21 cellular contexts compared by ENCODE assay signal in genomic region chr3:136920904-136921649, GRCh38.
DNase-seq lines count a peak whose midpoint lies in the region; ATAC-seq lines count a peak whose summit lies in the region.
"Had no signal": no experiment of that assay in that cellular context is flagged by ENCODE, and none has a peak within 500 bp of the region (broad histone marks: within the 10 kb centered on the region; RNA-seq: fewer than 3 reads in every experiment).

No MANE protein-coding gene starts in this region.

- 0 out of 2 replicates have a peak, but pooled peaks cover 5% of the 10 kb centered on the region for H3K4me1 ChIP-seq in HAP-1
- H3K4me1 ChIP-seq: uterus had no signal

- H3K27me3 Mint-ChIP-seq in activated naive CD4-positive, alpha-beta T cell treated with anti-CD3 and anti-CD28 coated beads, Interleukin-2, amount 50 U/mL, for 24 hours = no peaks in the 10 kb centered on the region
- no peaks in the 10 kb centered on the region for H3K27me3 Mint-ChIP-seq in T-helper 1 cell treated with Interleukin-12 subunit alpha and Interleukin-12 subunit beta and Interleukin-4 antibody, amounts not matched to agents 30 μg/mL and 1 μg/mL, for 36 hours (ENCODE audit: low read depth)
- no peaks in the 10 kb centered on the region for H3K27me3 Mint-ChIP-seq in effector memory CD8-positive, alpha-beta T cell
- H3K27me3 Mint-ChIP-seq: brain had no signal

- H3K36me3 Mint-ChIP-seq in activated naive CD4-positive, alpha-beta T cell treated with anti-CD3 and anti-CD28 coated beads, Interleukin-2, amount 50 U/mL, for 24 hours = peaks cover 8% of the 10 kb centered on the region
- H3K36me3 Mint-ChIP-seq in T-helper 1 cell treated with Interleukin-12 subunit alpha and Interleukin-12 subunit beta and Interleukin-4 antibody, amounts not matched to agents 30 μg/mL and 1 μg/mL, for 36 hours (ENCODE audit: low read depth) = peaks cover 17% of the 10 kb centered on the region
- peaks cover 9% of the 10 kb centered on the region for H3K36me3 Mint-ChIP-seq in effector memory CD8-positive, alpha-beta T cell (ENCODE audit: insufficient read depth)
- H3K36me3 Mint-ChIP-seq in stimulated activated effector memory CD8-positive, alpha-beta T cell treated with anti-CD3 and anti-CD28 coated beads, Interleukin-12 subunit alpha, Interleukin-12 subunit beta, amount 100 ng/mL, for 72 hours = peaks cover 5% of the 10 kb centered on the region

- peak; percentile 45 for ATAC-seq in effector memory CD8-positive, alpha-beta T cell (replicated peaks)
- peak; percentile 61 for ATAC-seq in stimulated activated effector memory CD8-positive, alpha-beta T cell treated with anti-CD3 and anti-CD28 coated beads, Interleukin-12 subunit alpha, Interleukin-12 subunit beta, amount 100 ng/mL, for 72 hours
- no peak for ATAC-seq in GM21367 (IDR thresholded peaks at IDR 0.05; ENCODE audit: unreplicated experiment)
- ATAC-seq: gastrocnemius medialis had no signal

- no peaks in the 10 kb centered on the region for H3K36me3 ChIP-seq in HAP-1 (replicated peaks)
- H3K36me3 ChIP-seq: gastrocnemius medialis, sigmoid colon, uterus had no signal

- H3K27me3 ChIP-seq in HAP-1 (ENCODE audit: low read depth) = no peaks in the 10 kb centered on the region
- H3K27me3 ChIP-seq: gastrocnemius medialis, sigmoid colon, uterus had no signal

- peaks cover 4% of the 10 kb centered on the region for H3K9me3 Mint-ChIP-seq in activated naive CD4-positive, alpha-beta T cell treated with anti-CD3 and anti-CD28 coated beads, Interleukin-2, amount 50 U/mL, for 24 hours
- peaks cover 7% of the 10 kb centered on the region for H3K9me3 Mint-ChIP-seq in T-helper 1 cell treated with Interleukin-12 subunit alpha and Interleukin-12 subunit beta and Interleukin-4 antibody, amounts not matched to agents 30 μg/mL and 1 μg/mL, for 36 hours
- H3K9me3 Mint-ChIP-seq in effector memory CD8-positive, alpha-beta T cell = no peaks in the 10 kb centered on the region
- H3K9me3 Mint-ChIP-seq in stimulated activated effector memory CD8-positive, alpha-beta T cell treated with anti-CD3 and anti-CD28 coated beads, Interleukin-12 subunit alpha, Interleukin-12 subunit beta, amount 100 ng/mL, for 72 hours = no peaks in the 10 kb centered on the region

- no peak overlapping the region for H3K27ac Mint-ChIP-seq in activated naive CD4-positive, alpha-beta T cell treated with anti-CD3 and anti-CD28 coated beads, Interleukin-2, amount 50 U/mL, for 24 hours
- H3K27ac Mint-ChIP-seq in T-helper 1 cell treated with Interleukin-12 subunit alpha and Interleukin-12 subunit beta and Interleukin-4 antibody, amounts not matched to agents 30 μg/mL and 1 μg/mL, for 36 hours = peak overlapping the region; percentile 86
- H3K27ac Mint-ChIP-seq in effector memory CD8-positive, alpha-beta T cell = peak overlapping the region; percentile 97 to 98
- H3K27ac Mint-ChIP-seq in stimulated activated effector memory CD8-positive, alpha-beta T cell treated with anti-CD3 and anti-CD28 coated beads, Interleukin-12 subunit alpha, Interleukin-12 subunit beta, amount 100 ng/mL, for 72 hours = peak overlapping the region; percentile 91
- H3K27ac Mint-ChIP-seq: brain had no signal

- no peaks in the 10 kb centered on the region for H3K9me3 ChIP-seq in HAP-1
- H3K9me3 ChIP-seq: gastrocnemius medialis, sigmoid colon, uterus had no signal

- H3K4me1 Mint-ChIP-seq in activated naive CD4-positive, alpha-beta T cell treated with anti-CD3 and anti-CD28 coated beads, Interleukin-2, amount 50 U/mL, for 24 hours = peaks cover 88% of the 10 kb centered on the region
- H3K4me1 Mint-ChIP-seq in T-helper 1 cell treated with Interleukin-12 subunit alpha and Interleukin-12 subunit beta and Interleukin-4 antibody, amounts not matched to agents 30 μg/mL and 1 μg/mL, for 36 hours (ENCODE audit: low read depth) = peaks cover 48% of the 10 kb centered on the region
- H3K4me1 Mint-ChIP-seq in effector memory CD8-positive, alpha-beta T cell (ENCODE audit: low read depth in 2 of 2) = peaks cover 46 to 70% of the 10 kb centered on the region in 2 donors
- peaks cover 69% of the 10 kb centered on the region for H3K4me1 Mint-ChIP-seq in stimulated activated effector memory CD8-positive, alpha-beta T cell treated with anti-CD3 and anti-CD28 coated beads, Interleukin-12 subunit alpha, Interleukin-12 subunit beta, amount 100 ng/mL, for 72 hours

- no peak overlapping the region for H3K4me3 ChIP-seq in HAP-1
- H3K4me3 ChIP-seq: gastrocnemius medialis, sigmoid colon, uterus had no signal

- in situ Hi-C loops in HAP-1 (cut with MboI; ENCODE audit: low sequenced_read_pairs) = no loop called here

- no peak for DNase-seq in activated naive CD4-positive, alpha-beta T cell treated with anti-CD3 and anti-CD28 coated beads, Interleukin-2, amount 50 U/mL, for 16 hours
- DNase-seq in effector memory CD8-positive, alpha-beta T cell = no peak
- no peak for DNase-seq in stimulated activated effector memory CD8-positive, alpha-beta T cell treated with anti-CD3 and anti-CD28 coated beads, Interleukin-12 subunit alpha, Interleukin-12 subunit beta, amount 100 ng/mL, for 72 hours (ENCODE audit: low spot score in 2 of 2)
- DNase-seq in HUDEP-2 (lab: John Stamatoyannopoulos, UW; ENCODE audit: unreplicated experiment in 76 of 76) (no peak), HAP-1 (ENCODE audit: low spot score in 2 of 2) (no peak)
- DNase-seq: activated naive CD4-positive, alpha-beta T cell treated with Interleukin-2 at 50 U/mL for 16 hours; dermis blood vessel endothelial cell; DMS79 treated with DMSO at 0.1 percent for 48 hours; erythroblast; gastrocnemius medialis; NCI-H1930; NCI-H446 treated with DMSO at 0.1 percent for 48 hours; NK-92 treated with Interleukin-12 subunit alpha and Interleukin-12 subunit beta, amount 100 ng/mL, for 24 hours; sigmoid colon; stimulated activated CD4-positive, alpha-beta T cell treated with anti-CD3 and anti-CD28 coated beads, Interleukin-1b, Interleukin-23, amount 100 ng/mL, for 48 hours; SW 1271; uterus had no signal

- H3K4me3 Mint-ChIP-seq in activated naive CD4-positive, alpha-beta T cell treated with anti-CD3 and anti-CD28 coated beads, Interleukin-2, amount 50 U/mL, for 24 hours = peak overlapping the region; percentile 37
- H3K4me3 Mint-ChIP-seq in T-helper 1 cell treated with Interleukin-12 subunit alpha and Interleukin-12 subunit beta and Interleukin-4 antibody, amounts not matched to agents 30 μg/mL and 1 μg/mL, for 36 hours = peak overlapping the region; percentile 61
- peak overlapping the region; percentile 89 to 90 for H3K4me3 Mint-ChIP-seq in effector memory CD8-positive, alpha-beta T cell
- peak overlapping the region; percentile 75 for H3K4me3 Mint-ChIP-seq in stimulated activated effector memory CD8-positive, alpha-beta T cell treated with anti-CD3 and anti-CD28 coated beads, Interleukin-12 subunit alpha, Interleukin-12 subunit beta, amount 100 ng/mL, for 72 hours
- H3K4me3 Mint-ChIP-seq: brain had no signal

Comparison
In these comparisons a context has a peak if more than half of its experiments do, and no peak if none do; other contexts are left out.
1. H3K4me3 Mint-ChIP-seq: peak in every context shown above with its lines; median percentile 90 in effector memory CD8-positive, alpha-beta T cell; 75 in stimulated activated effector memory CD8-positive, alpha-beta T cell treated with anti-CD3 and anti-CD28 coated beads, Interleukin-12 subunit alpha, Interleukin-12 subunit beta, amount 100 ng/mL, for 72 hours; 61 in T-helper 1 cell treated with Interleukin-12 subunit alpha and Interleukin-12 subunit beta and Interleukin-4 antibody, amounts not matched to agents 30 μg/mL and 1 μg/mL, for 36 hours; 37 in activated naive CD4-positive, alpha-beta T cell treated with anti-CD3 and anti-CD28 coated beads, Interleukin-2, amount 50 U/mL, for 24 hours.